Comparison of ENCODE assay signal across 28 cellular contexts in genomic region chr6:113394724-113395123, GRCh38.
"Had no signal": no experiment of that assay in that cellular context is flagged by ENCODE, and none has a peak within 500 bp of the region (broad histone marks: within the 10 kb centered on the region; RNA-seq: fewer than 3 reads in every experiment).

No MANE protein-coding gene starts in this region.

- H3K4me3 ChIP-seq: ascending aorta had no signal

- FAIRE-seq: TTC549 had no signal

- H3K9me3 ChIP-seq: ascending aorta had no signal

- ATAC-seq: activated CD4-positive, alpha-beta T cell treated with anti-CD3 and anti-CD28 coated beads for 36 hours; activated CD8-positive, alpha-beta memory T cell treated with anti-CD3 and anti-CD28 coated beads, Interleukin-2, amount 10 ng/mL, durations not matched to agents 7 days and 5 days; activated CD8-positive, alpha-beta T cell treated with anti-CD3 and anti-CD28 coated beads, Interleukin-2, amount 10 ng/mL, durations not matched to agents 7 days and 5 days; activated naive CD8-positive, alpha-beta T cell treated with anti-CD3 and anti-CD28 coated beads, Interleukin-2, amount 50 U/mL, for 24 hours had no signal

- DNase-seq: activated B cell treated with CpG ODN at 0.5 μM for 24 hours; activated CD4-positive, alpha-beta memory T cell treated with anti-CD3 and anti-CD28 coated beads, Interleukin-2, amount 10 ng/mL, durations not matched to agents 7 days and 5 days; activated CD4-positive, alpha-beta T cell treated with anti-CD3 and anti-CD28 coated beads for 36 hours; activated CD4-positive, alpha-beta T cell treated with anti-CD3 and anti-CD28 coated beads for 48 hours; activated CD4-positive, alpha-beta T cell treated with anti-CD3 and anti-CD28 coated beads, Interleukin-2, amount 10 ng/mL, durations not matched to agents 7 days and 5 days; activated CD4-positive, alpha-beta T cell treated with anti-CD3 and anti-CD28 coated beads, Interleukin-2, amount 50 U/mL, for 48 hours; activated CD4-positive, CD25-positive, alpha-beta regulatory T cell treated with anti-CD3 and anti-CD28 coated beads, Interleukin-2, amount 50 U/mL, for 72 hours; activated CD8-positive, alpha-beta memory T cell treated with anti-CD3 and anti-CD28 coated beads for 24 hours; activated CD8-positive, alpha-beta memory T cell treated with anti-CD3 and anti-CD28 coated beads, Interleukin-2, amount 10 ng/mL, durations not matched to agents 7 days and 5 days; activated CD8-positive, alpha-beta memory T cell treated with anti-CD3 and anti-CD28 coated beads, Interleukin-2, amount 50 U/mL, for 48 hours; activated CD8-positive, alpha-beta T cell treated with anti-CD3 and anti-CD28 coated beads, Interleukin-2, amount 10 ng/mL, durations not matched to agents 7 days and 5 days; activated effector memory CD4-positive, alpha-beta T cell treated with Interleukin-2 at 50 U/mL for 16 hours; activated gamma-delta T cell; activated naive CD4-positive, alpha-beta T cell treated with anti-CD3 and anti-CD28 coated beads, Interleukin-2, amount 10 ng/mL, durations not matched to agents 7 days and 5 days; activated naive CD4-positive, alpha-beta T cell treated with Interleukin-2 at 50 U/mL for 16 hours; activated naive CD8-positive, alpha-beta T cell treated with anti-CD3 and anti-CD28 coated beads, Interleukin-2, amount 10 ng/mL, durations not matched to agents 7 days and 5 days; activated naive CD8-positive, alpha-beta T cell treated with anti-CD3 and anti-CD28 coated beads, Interleukin-2, amount 50 U/mL, for 24 hours; activated T-cell treated with anti-CD3 and anti-CD28 coated beads, Interleukin-2, amount 50 U/mL, for 24 hours; activated T-cell treated with anti-CD3 and anti-CD28 coated beads, Interleukin-2, amount 50 U/mL, for 48 hours; amygdala; anterior cingulate cortex; central memory CD4-positive, alpha-beta T cell; T-helper 1 cell; T-helper 2 cell; T-helper 9 cell had no signal

- H3K4me1 ChIP-seq: ascending aorta had no signal

- H3K27ac ChIP-seq: ascending aorta, VCaP had no signal

- H3K27me3 ChIP-seq: ascending aorta had no signal

- H3K36me3 ChIP-seq: ascending aorta had no signal
